In the genomic region with DNA sequence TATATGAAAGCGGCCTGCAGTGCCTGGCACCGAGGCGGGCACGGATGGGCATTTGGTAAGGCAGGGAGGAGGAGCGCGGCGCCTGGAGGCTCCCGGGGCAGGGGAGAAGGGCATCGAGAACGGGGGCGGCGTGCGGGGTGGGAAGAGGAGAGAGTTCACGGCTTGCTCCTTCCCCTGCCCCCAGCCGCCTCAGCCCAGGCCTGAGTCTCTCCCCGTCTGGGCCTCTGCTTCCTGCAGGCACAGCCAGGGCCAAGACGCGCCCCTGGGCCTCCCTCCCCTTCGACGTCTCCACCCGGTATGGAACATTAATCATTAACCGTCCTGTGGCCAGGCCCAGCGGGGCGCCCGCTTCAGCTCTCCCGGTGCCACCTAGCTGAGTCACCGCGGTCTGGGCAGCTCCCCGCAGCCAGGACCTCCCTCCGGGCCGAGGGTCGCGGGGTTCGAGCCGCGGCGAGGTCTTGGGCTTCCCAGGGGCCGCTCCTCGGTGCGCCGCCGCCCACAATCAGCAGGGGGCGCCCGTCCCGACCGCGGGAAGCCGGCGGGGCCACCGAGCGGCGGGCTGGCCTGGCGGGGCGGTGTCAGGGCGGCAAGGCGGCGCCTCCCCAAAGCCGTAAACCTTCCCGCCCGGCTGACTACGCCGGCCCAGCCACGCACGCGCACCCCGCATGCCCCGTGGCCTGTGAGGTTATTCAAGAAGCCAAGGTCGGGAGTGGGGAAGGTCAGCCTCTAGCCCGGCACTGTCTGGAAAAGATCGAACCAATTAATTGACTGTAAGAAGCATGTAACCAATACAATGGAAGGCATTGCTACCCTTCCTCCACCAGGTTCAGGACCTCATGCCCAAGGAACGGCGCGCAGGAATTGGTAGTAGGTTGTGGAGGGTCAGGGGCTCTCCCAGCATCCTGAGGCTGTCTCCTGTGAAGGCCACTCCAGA, we compare ENCODE assay signal across 8 cellular contexts. TPM values are rescaled to one million over a fixed set of nuclear protein-coding genes. Genes with fewer than 3 reads are reported as not detected.
DNase-seq lines count a peak whose midpoint lies in the region; ATAC-seq and TF ChIP-seq lines count a peak whose summit lies in the region.

No MANE protein-coding gene starts in this region.

- H3K4me3 ChIP-seq in HUES6 (ENCODE audit: low read depth, low read length): peak overlapping the region; percentile 52
- H3K4me3 ChIP-seq in Peyer's patch: peak overlapping the region; percentile 20 to 51 (median 38)

- H3K27ac ChIP-seq in HUES6 (ENCODE audit: low read depth, low read length) (no peak overlapping the region), Peyer's patch (peak overlapping the region; percentile 13 to 97 (median 76))

- H3K4me3 Mint-ChIP-seq in neural crest cell: no peak overlapping the region
- H3K4me3 Mint-ChIP-seq in stimulated activated naive CD8-positive, alpha-beta T cell treated with anti-CD3 and anti-CD28 coated beads, Interleukin-15, amount 100 ng/mL, for 72 hours: peak overlapping the region; percentile 63 to 75

- no peaks in the 10 kb centered on the region for H3K9me3 Mint-ChIP-seq in neural crest cell
- H3K9me3 Mint-ChIP-seq in stimulated activated naive CD8-positive, alpha-beta T cell treated with anti-CD3 and anti-CD28 coated beads, Interleukin-15, amount 100 ng/mL, for 72 hours: no peaks in the 10 kb centered on the region

- TF ChIP-seq CTCF in Peyer's patch (IDR thresholded peaks at IDR 0.05): peak; percentile 69 to 99 (median 96)
- peak; percentile 86 for TF ChIP-seq CTCF in neural crest cell (conservative IDR thresholded peaks at IDR 0.05)

- peak overlapping the region; percentile 57 for H3K9ac ChIP-seq in HUES6 (ENCODE audit: low read length)

- H3K4me1 ChIP-seq in HUES6 (ENCODE audit: control insufficient read depth, insufficient read depth, low read length) (peaks cover 20% of the 10 kb centered on the region), Peyer's patch (peaks cover 0 to 20% (median 5%) of the 10 kb centered on the region in 4 donors)

- peak; percentile 46 for ATAC-seq in GM21515 (IDR thresholded peaks at IDR 0.05; ENCODE audit: unreplicated experiment)
- peak; percentile 81 for ATAC-seq in stimulated activated naive CD8-positive, alpha-beta T cell treated with anti-CD3 and anti-CD28 coated beads, Interleukin-15, amount 100 ng/mL, for 72 hours

- H3K27me3 ChIP-seq in HUES6 (ENCODE audit: control insufficient read depth, insufficient read depth, low read length): peaks cover 16% of the 10 kb centered on the region
- no peaks in the 10 kb centered on the region for H3K27me3 ChIP-seq in Peyer's patch

- H3K27me3 Mint-ChIP-seq in neural crest cell (ENCODE audit: low read depth): peaks cover 49% of the 10 kb centered on the region
- no peaks in the 10 kb centered on the region for H3K27me3 Mint-ChIP-seq in stimulated activated naive CD8-positive, alpha-beta T cell treated with anti-CD3 and anti-CD28 coated beads, Interleukin-15, amount 100 ng/mL, for 72 hours

- no peaks in the 10 kb centered on the region for H3K36me3 Mint-ChIP-seq in neural crest cell (ENCODE audit: low read depth)

- no peaks in the 10 kb centered on the region for H3K9me3 ChIP-seq in HUES6 (ENCODE audit: control insufficient read depth, insufficient read depth, low read depth, low read length)
- no peaks in the 10 kb centered on the region for H3K9me3 ChIP-seq in Peyer's patch

- DNase-seq in DMS 273 treated with DMSO at 0.1 percent for 48 hours (lab: John Stamatoyannopoulos, UW) (peak; percentile 41), Peyer's patch (peak; percentile 68 to 98 (median 93)), activated T-helper 1 cell treated with Interleukin-2 at 50 U/mL for 16 hours (ENCODE audit: low read depth) (peak; percentile 72), fibroblast of peridontal ligament (ENCODE audit: extremely low read depth) (peak; percentile 55), neural crest cell (ENCODE audit: low read depth, low spot score) (peak; percentile 78)
- peak; percentile 84 to 89 for DNase-seq in stimulated activated naive CD8-positive, alpha-beta T cell treated with anti-CD3 and anti-CD28 coated beads, Interleukin-15, amount 100 ng/mL, for 72 hours

- peaks cover 15% of the 10 kb centered on the region for H3K4me1 Mint-ChIP-seq in neural crest cell
- peaks cover 44% of the 10 kb centered on the region for H3K4me1 Mint-ChIP-seq in stimulated activated naive CD8-positive, alpha-beta T cell treated with anti-CD3 and anti-CD28 coated beads, Interleukin-15, amount 100 ng/mL, for 72 hours

- H3K36me3 ChIP-seq in HUES6 (ENCODE audit: control insufficient read depth, insufficient read depth, low read length) (no peaks in the 10 kb centered on the region), Peyer's patch (no peaks in the 10 kb centered on the region)

- H3K27ac Mint-ChIP-seq in neural crest cell (ENCODE audit: unreplicated experiment): no peak overlapping the region
- no peak overlapping the region for H3K27ac Mint-ChIP-seq in stimulated activated naive CD8-positive, alpha-beta T cell treated with anti-CD3 and anti-CD28 coated beads, Interleukin-15, amount 100 ng/mL, for 72 hours

- TF ChIP-seq POLR2A in Peyer's patch (IDR thresholded peaks at IDR 0.05): peak; percentile 90 to 96

RNA-seq across cellular contexts. Expression of a gene that starts 23.4 kb away (rescaled TPM):
- total RNA-seq in Peyer's patch: under 1 TPM in 1 of 4 donors, not detected in 3; 0.27 TPM
- 0.14 and 0.18 TPM in 2 replicates for total RNA-seq in neural crest cell

Comparison
In these comparisons a context has a peak if more than half of its experiments do, and no peak if none do; other contexts are left out.
1. DNase-seq: peak in every context shown above with its lines; median percentile 93 in Peyer's patch; 86 in stimulated activated naive CD8-positive, alpha-beta T cell treated with anti-CD3 and anti-CD28 coated beads, Interleukin-15, amount 100 ng/mL, for 72 hours; 78 in neural crest cell; 72 in activated T-helper 1 cell treated with Interleukin-2 at 50 U/mL for 16 hours; 55 in fibroblast of peridontal ligament; 41 in DMS 273 treated with DMSO at 0.1 percent for 48 hours.